26 cellular contexts compared by ENCODE assay signal in genomic region chr16:5793556-5793955, GRCh38.
"Had no signal": no experiment of that assay in that cellular context is flagged by ENCODE, and none has a peak within 500 bp of the region (broad histone marks: within the 10 kb centered on the region; RNA-seq: fewer than 3 reads in every experiment).

No MANE protein-coding gene starts in this region.

- H3K27ac Mint-ChIP-seq: naive thymus-derived CD4-positive, alpha-beta T cell; nephron progenitor cell; neural progenitor cell; progenitor cell of endocrine pancreas; stimulated activated naive CD8-positive, alpha-beta T cell treated with anti-CD3 and anti-CD28 coated beads, Interleukin-15, Interleukin-2, amounts not matched to agents 100 ng/mL and 50 ng/mL, for 24 hours had no signal

- H3K4me2 ChIP-seq: neural progenitor cell had no signal

- H3K4me1 Mint-ChIP-seq: naive thymus-derived CD4-positive, alpha-beta T cell; nephron progenitor cell had no signal

- H3K9me3 Mint-ChIP-seq: nephron progenitor cell, neural progenitor cell had no signal

- H3K27me3 ChIP-seq: heart left ventricle, neural progenitor cell, ovary, right atrium auricular region, suprapubic skin, tibial artery, upper lobe of right lung had no signal

- H3K9me3 ChIP-seq: heart left ventricle, left ventricle myocardium inferior, mucosa of descending colon, right atrium auricular region, thoracic aorta, tibial artery, upper lobe of right lung had no signal

- H3K36me3 Mint-ChIP-seq: naive thymus-derived CD4-positive, alpha-beta T cell; neural progenitor cell had no signal

- H3K27ac ChIP-seq: heart left ventricle, left ventricle myocardium inferior, neural progenitor cell, ovary, right atrium auricular region, skin epidermis, suprapubic skin, thoracic aorta, tibial artery, upper lobe of right lung had no signal

- H3K4me1 ChIP-seq: heart left ventricle, left ventricle myocardium inferior, right atrium auricular region, suprapubic skin, tibial artery, upper lobe of right lung had no signal

- H3K9ac ChIP-seq: neural progenitor cell had no signal

- H2AFZ ChIP-seq: neural progenitor cell had no signal

- ATAC-seq: heart left ventricle; mucosa of descending colon; naive thymus-derived CD4-positive, alpha-beta T cell; sciatic nerve; upper lobe of right lung had no signal

- DNase-seq: heart left ventricle; hypothalamus; islet precursor cell; left ventricle myocardium inferior; midbrain; mucosa of descending colon; naive thymus-derived CD4-positive, alpha-beta T cell; nephron progenitor cell; ovary; stimulated activated CD4-positive, alpha-beta T cell treated with anti-CD3 and anti-CD28 coated beads, Interleukin-12 subunit alpha, Interleukin-12 subunit beta, amount 100 ng/mL, for 4 hours; stimulated activated CD4-positive, alpha-beta T cell treated with anti-CD3 and anti-CD28 coated beads, Interleukin-15, amount 100 ng/mL, for 24 hours; stimulated activated CD4-positive, alpha-beta T cell treated with anti-CD3 and anti-CD28 coated beads, Interleukin-2, amount 100 ng/mL, for 24 hours; stimulated activated CD4-positive, alpha-beta T cell treated with anti-CD3 and anti-CD28 coated beads, Interleukin-4, amount 100 ng/mL, for 1 hour; stimulated activated naive CD4-positive, alpha-beta T cell; tibial artery; trophoblast cell; upper lobe of right lung had no signal

- H3K4me3 ChIP-seq: heart left ventricle, left ventricle myocardium inferior, lung, mucosa of descending colon, neural progenitor cell, ovary, right atrium auricular region, skin epidermis, suprapubic skin, thoracic aorta, tibial artery, upper lobe of right lung had no signal

- H3K4me3 Mint-ChIP-seq: naive thymus-derived CD4-positive, alpha-beta T cell; nephron progenitor cell; neural progenitor cell; stimulated activated naive CD8-positive, alpha-beta T cell treated with anti-CD3 and anti-CD28 coated beads, Interleukin-15, Interleukin-2, amounts not matched to agents 100 ng/mL and 50 ng/mL, for 24 hours had no signal

- H3K36me3 ChIP-seq: heart left ventricle, left ventricle myocardium inferior, neural progenitor cell, ovary, right atrium auricular region, suprapubic skin, thoracic aorta, tibial artery, upper lobe of right lung had no signal

- H3K27me3 Mint-ChIP-seq: progenitor cell of endocrine pancreas; stimulated activated naive CD8-positive, alpha-beta T cell treated with anti-CD3 and anti-CD28 coated beads, Interleukin-15, Interleukin-2, amounts not matched to agents 100 ng/mL and 50 ng/mL, for 24 hours had no signal
